8 cellular contexts compared by ENCODE assay signal in the genomic region with DNA sequence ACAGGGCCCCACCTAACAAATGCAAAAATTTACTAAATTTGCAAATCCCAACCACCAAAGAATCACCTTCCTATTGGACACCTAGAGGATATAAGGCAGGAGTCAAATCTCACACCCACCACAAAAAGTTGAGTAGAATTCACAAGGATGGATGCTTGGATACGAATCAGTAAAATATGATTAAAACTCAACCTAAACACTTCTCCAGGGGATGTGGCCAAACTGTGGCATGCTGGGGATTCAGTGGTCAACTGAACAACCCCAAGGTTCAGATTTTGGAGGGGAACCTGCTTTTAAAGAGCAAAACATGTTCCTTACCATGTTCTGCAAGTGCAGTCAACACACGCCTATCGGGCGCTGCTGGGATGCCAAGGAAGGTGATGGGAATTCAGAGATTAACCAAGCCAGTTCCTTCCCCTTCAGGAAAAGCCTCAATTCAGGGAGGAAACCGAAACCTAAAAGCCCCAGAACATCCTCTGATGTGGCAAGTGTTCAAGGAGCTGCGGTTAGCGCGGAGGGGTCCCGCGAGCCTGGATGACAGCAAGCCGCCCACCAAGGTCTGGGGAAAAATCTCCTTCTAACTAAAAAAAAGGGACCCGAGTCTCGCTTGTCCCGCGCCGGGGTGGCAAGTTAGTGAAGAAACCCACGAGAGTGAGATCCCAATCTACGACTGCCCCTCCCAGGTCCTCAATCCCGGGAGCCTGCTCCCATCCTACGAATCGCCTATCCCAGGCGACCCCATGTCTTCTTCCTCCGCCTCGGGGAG. TPM values are rescaled to one million over a fixed set of nuclear protein-coding genes. Genes with fewer than 3 reads are reported as not detected.
DNase-seq lines count a peak whose midpoint lies in the region; TF ChIP-seq lines count a peak whose summit lies in the region.

No MANE protein-coding gene starts in this region.

- H3K4me1 ChIP-seq in muscle layer of colon (ENCODE audit: insufficient read depth, low read length) (peaks cover 16% of the 10 kb centered on the region), vagina (peaks cover 30% of the 10 kb centered on the region)

- peak; percentile 60 for DNase-seq in NCI-H2227 (lab: John Stamatoyannopoulos, UW; ENCODE audit: unreplicated experiment)
- no peak for DNase-seq in NCI-H2227 treated with DMSO at 0.1 percent for 48 hours (lab: John Stamatoyannopoulos, UW)
- DNase-seq in HT1080 (ENCODE audit: low read depth), result peak; percentile 46
- DNase-seq in WERI-Rb-1, result peak; percentile 10
- DNase-seq in epidermal melanocyte (ENCODE audit: insufficient read length, low spot score), result peak; percentile 42
- no peak for DNase-seq in vagina (ENCODE audit: extremely low spot score in 2 of 2)
- DNase-seq in SKM-1 treated with dmso at 0.1 percent for 144 hours (lab: John Stamatoyannopoulos, UW; ENCODE audit: unreplicated experiment), result no peak

- TF ChIP-seq POLR2A in vagina (IDR thresholded peaks at IDR 0.05), result no peak

- H3K4me3 ChIP-seq in WERI-Rb-1 (ENCODE audit: low read depth, low read length) (peak overlapping the region; percentile 82), muscle layer of colon (ENCODE audit: low read depth in 1 of 2, low read length in 2 of 2) (peak overlapping the region; percentile 78 to 98), vagina (peak overlapping the region; percentile 84)

- H3K27me3 ChIP-seq in WERI-Rb-1 (ENCODE audit: insufficient read depth, low read depth, severe bottlenecking), result no peaks in the 10 kb centered on the region
- no peaks in the 10 kb centered on the region for H3K27me3 ChIP-seq in muscle layer of colon (ENCODE audit: control insufficient read depth in 1 of 2, insufficient read depth in 2 of 2, low read length in 2 of 2)
- no peaks in the 10 kb centered on the region for H3K27me3 ChIP-seq in vagina

- peak overlapping the region; percentile 74 for H3K9ac ChIP-seq in muscle layer of colon (ENCODE audit: low read length)

- TF ChIP-seq CTCF in WERI-Rb-1 (IDR thresholded peaks at IDR 0.05; ENCODE audit: low read depth, low read length) (no peak), vagina (IDR thresholded peaks at IDR 0.05) (no peak)

- intact Hi-C loops in vagina (cut with DNase I), result no loop called here

- H3K36me3 ChIP-seq in WERI-Rb-1, result peaks cover 4% of the 10 kb centered on the region
- no peaks in the 10 kb centered on the region for H3K36me3 ChIP-seq in muscle layer of colon (ENCODE audit: insufficient read depth, low read length)
- H3K36me3 ChIP-seq in vagina, result peaks cover 0 to 8% of the 10 kb centered on the region in 2 donors

- H3K9me3 ChIP-seq in WERI-Rb-1 (ENCODE audit: severe bottlenecking) (no peaks in the 10 kb centered on the region), muscle layer of colon (ENCODE audit: low read length) (no peaks in the 10 kb centered on the region), vagina (no peaks in the 10 kb centered on the region)

- peak overlapping the region; percentile 71 for H3K27ac ChIP-seq in WERI-Rb-1
- peak overlapping the region; percentile 69 for H3K27ac ChIP-seq in muscle layer of colon (ENCODE audit: low read depth, low read length)
- H3K27ac ChIP-seq in vagina, result peak overlapping the region; percentile 84

RNA-seq across cellular contexts. Expression of a gene that starts 0.9 kb away (rescaled TPM):
- 12.9 and 15.4 TPM in 2 replicates for total RNA-seq in HT1080 (2014; rRNA removed; shearing (Covaris generic))
- polyA plus RNA-seq in HT1080 (2015; cell fraction: cytosol; rRNA removed), result 6.6 and 7.6 TPM in 2 replicates
- polyA plus RNA-seq in HT1080 (2015; cell fraction: nucleus; rRNA removed), result 11.6 and 12.1 TPM in 2 replicates
- 142 TPM for total RNA-seq in vagina

Comparison
In these comparisons a context has a peak if more than half of its experiments do, and no peak if none do; other contexts are left out.
1. DNase-seq: peak in NCI-H2227 (single experiment), HT1080 (single experiment), WERI-Rb-1 (single experiment) and epidermal melanocyte (single experiment); none in NCI-H2227 treated with DMSO at 0.1 percent for 48 hours (single experiment), vagina (0 of 2) and SKM-1 treated with dmso at 0.1 percent for 144 hours (single experiment).
2. Peak in every context shown above with its lines, with median percentiles within 50 percentile points of each other: H3K27ac ChIP-seq and H3K4me3 ChIP-seq.